In the genomic region with DNA sequence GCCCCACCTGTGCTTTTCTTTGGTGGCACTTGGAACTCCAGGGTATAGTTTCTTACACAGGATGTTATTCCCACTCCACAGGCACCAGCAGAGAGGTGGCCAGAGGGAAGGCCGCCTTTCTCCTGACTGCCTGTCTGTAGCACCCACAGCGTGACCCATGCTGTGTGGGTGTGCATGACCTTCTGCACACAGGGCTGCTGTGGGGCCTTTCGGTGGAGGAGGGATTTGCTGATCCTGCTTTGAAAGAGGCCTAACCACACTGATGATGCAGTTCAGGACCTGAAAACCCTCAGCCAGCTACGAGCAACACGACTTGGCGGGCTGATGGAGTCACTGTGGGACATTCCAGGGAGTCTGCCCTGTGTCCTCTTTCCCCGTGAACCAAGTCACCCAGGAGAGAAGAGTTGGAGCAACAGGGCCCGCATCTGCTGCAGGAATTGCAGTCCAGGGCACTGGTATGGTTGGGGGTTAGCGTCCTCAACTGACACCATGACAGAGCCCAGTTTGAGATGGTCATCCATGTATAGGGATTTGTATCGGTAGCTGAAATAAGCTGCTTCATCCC, we compare ENCODE assay signal across 1 cellular context.
TF ChIP-seq lines count a peak whose summit lies in the region.

No MANE protein-coding gene starts in this region.

TF ChIP-seq in HEK293, 187 proteins besides CTCF, POLR2A, EP300 and RAD21:
- no peak for TF ChIP-seq BCL6B (tag by site-specific recombination; IDR thresholded peaks at IDR 0.05)
- TF ChIP-seq EGR2 (tag by site-specific recombination; IDR thresholded peaks at IDR 0.05; ENCODE audit: low read depth), result peak; percentile 58
- TF ChIP-seq ZFHX2 (tag by site-specific recombination; conservative IDR thresholded peaks at IDR 0.05), result peak; percentile 23; the same call in 1 of the 2 replicates
